26 cellular contexts compared by ENCODE assay signal in the genomic region with DNA sequence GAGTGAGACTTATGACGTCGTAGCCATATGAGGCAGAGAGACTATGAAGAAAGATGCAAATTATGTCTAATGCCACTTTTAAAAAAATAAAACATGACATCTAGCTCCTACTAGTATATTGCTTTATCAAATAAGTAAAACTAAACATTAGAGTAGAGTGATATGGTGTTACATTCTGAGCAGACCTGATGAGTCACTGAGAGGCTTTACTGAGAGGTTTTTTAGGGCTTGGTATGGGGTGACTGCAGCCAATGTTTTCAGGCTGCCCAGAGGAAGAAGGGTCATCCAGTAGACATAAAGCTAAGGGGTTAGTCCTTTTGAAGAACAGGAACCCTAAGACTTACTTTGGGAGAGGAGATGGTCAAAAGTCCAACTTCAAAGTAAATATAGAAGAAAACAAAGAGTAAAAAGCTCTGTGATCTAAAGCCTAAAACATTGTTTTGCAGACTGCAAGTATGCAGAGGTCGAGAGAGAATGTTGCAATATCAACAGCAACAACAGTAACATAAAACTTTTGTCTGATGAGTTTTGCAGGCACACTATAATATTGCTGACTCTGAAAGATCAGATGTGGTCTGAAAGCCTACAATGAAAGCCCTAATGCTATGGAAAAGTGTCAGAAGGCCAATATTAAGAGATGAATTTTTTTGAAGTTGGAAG.
DNase-seq lines count a peak whose midpoint lies in the region; TF ChIP-seq lines count a peak whose summit lies in the region.
"Had no signal": no experiment of that assay in that cellular context is flagged by ENCODE, and none has a peak within 500 bp of the region (broad histone marks: within the 10 kb centered on the region; RNA-seq: fewer than 3 reads in every experiment).

No MANE protein-coding gene starts in this region.

- H3K4me3 ChIP-seq in NB4 (ENCODE audit: low read depth, low read length) (no peak overlapping the region), fibroblast of pulmonary artery (replicated peaks; ENCODE audit: low read depth, low read length) (no peak overlapping the region)
- H3K4me3 ChIP-seq: BLaER1 treated with 17β-estradiol and CSF1 and Interleukin-3, amounts not matched to agents 10 nM and 100 nM; body of pancreas; heart right ventricle; skin epidermis; upper lobe of right lung had no signal

- no peak for TF ChIP-seq POLR2A in NB4 (IDR thresholded peaks at IDR 0.05; ENCODE audit: extremely low read depth, insufficient read length)

- no peak for TF ChIP-seq CTCF in NB4 (IDR thresholded peaks at IDR 0.05; ENCODE audit: low read depth, low read length)
- no peak for TF ChIP-seq CTCF in fibroblast of pulmonary artery (IDR thresholded peaks at IDR 0.05; ENCODE audit: low read length, missing control alignments)

- peak; percentile 20 for DNase-seq in NB4 (ENCODE audit: low read depth)
- DNase-seq in brain pericyte (ENCODE audit: low read depth, low spot score), result peak; percentile 44
- peak; percentile 0 for DNase-seq in fibroblast of pulmonary artery (ENCODE audit: low read depth)
- DNase-seq in renal cortical epithelial cell (ENCODE audit: low read depth), result peak; percentile 8
- DNase-seq in GF-D8 (lab: John Stamatoyannopoulos, UW), result no peak
- no peak for DNase-seq in substantia nigra (lab: John Stamatoyannopoulos, UW)
- DNase-seq in NCI-H524 treated with DMSO at 0.1 percent for 48 hours (lab: John Stamatoyannopoulos, UW), result no peak
- no peak for DNase-seq in NCI-H1417 treated with DMSO at 0.1 percent for 48 hours (lab: John Stamatoyannopoulos, UW)
- DNase-seq: activated CD4-positive, alpha-beta T cell treated with anti-CD3 and anti-CD28 coated beads, Interleukin-2, amount 50 U/mL, for 1 hour; activated CD4-positive, CD25-positive, alpha-beta regulatory T cell; activated naive CD4-positive, alpha-beta T cell; activated T-cell treated with anti-CD3 and anti-CD28 coated beads, Interleukin-2, amount 50 U/mL, for 72 hours; body of pancreas; DMS153; heart right ventricle; Karpas-422; kidney; midbrain; naive thymus-derived CD8-positive, alpha-beta T cell; NCI-H1436 treated with DMSO at 0.1 percent for 48 hours; NCI-H510A; RPMI8226; stimulated activated naive CD4-positive, alpha-beta T cell treated with Interleukin-2 at 50 U/mL for 16 hours; upper lobe of right lung had no signal

- H3K27ac ChIP-seq in substantia nigra (ENCODE audit: low read depth, low read length, poor library complexity, severe bottlenecking), result no peak overlapping the region
- H3K27ac ChIP-seq: BLaER1 treated with 17β-estradiol and CSF1 and Interleukin-3, amounts not matched to agents 10 nM and 100 nM; body of pancreas; heart right ventricle; skin epidermis; upper lobe of right lung had no signal

Comparison
In these comparisons a context has a peak if more than half of its experiments do, and no peak if none do; other contexts are left out.
1. DNase-seq: peak in NB4 (single experiment), brain pericyte (single experiment), fibroblast of pulmonary artery (single experiment) and renal cortical epithelial cell (single experiment); none in GF-D8 (single experiment), substantia nigra (0 of 49), NCI-H524 treated with DMSO at 0.1 percent for 48 hours (single experiment) and NCI-H1417 treated with DMSO at 0.1 percent for 48 hours (single experiment).